In genomic region chr1:167936930-167937708, GRCh38 we compare ENCODE assay signal across 8 cellular contexts. TPM values are rescaled to one million over a fixed set of nuclear protein-coding genes. Genes with fewer than 3 reads are reported as not detected.
A peak's percentile ranks its signal among the peaks of the same experiment; 100 is the strongest.
DNase-seq lines count a peak whose midpoint lies in the region; ATAC-seq and TF ChIP-seq lines count a peak whose summit lies in the region.

MPC2 (minus strand) TSS chr1:167937072; CDS start chr1:167935841, 1,231 bp downstream.

- peaks cover 50% of the 10 kb centered on the region for H3K36me3 Mint-ChIP-seq in Calu3 (ENCODE audit: insufficient read depth, unreplicated experiment)
- peaks cover 2% of the 10 kb centered on the region for H3K36me3 Mint-ChIP-seq in activated naive CD4-positive, alpha-beta T cell treated with anti-CD3 and anti-CD28 coated beads, Interleukin-2, amount 10 ng/mL, durations not matched to agents 7 days and 5 days

- intact Hi-C loops in Calu3 (cut with micrococcal nuclease; ENCODE audit: unreplicated experiment), result loop anchor here (5.0 kb wide), 1 partner anchor 215 kb away; the partner anchor contains the start of gene MPZL1

- no TSS peak for BruUV-seq in Calu3 (replicated peaks; lab: Mats Ljungman, UMichigan)

- peak within 1 kb of the TSS; percentile 97 for H3K27ac Mint-ChIP-seq in Calu3 (ENCODE audit: unreplicated experiment)
- H3K27ac Mint-ChIP-seq in activated naive CD4-positive, alpha-beta T cell treated with anti-CD3 and anti-CD28 coated beads, Interleukin-2, amount 10 ng/mL, durations not matched to agents 7 days and 5 days, result peak within 1 kb of the TSS; percentile 92

- DNase-seq in Calu3 (peak; percentile 69), Kasumi-1 (lab: John Stamatoyannopoulos, UW) (peak; percentile 81 to 84), SHP77 treated with DMSO at 0.1 percent for 48 hours (lab: John Stamatoyannopoulos, UW) (peak; percentile 67), germinal center (ENCODE audit: low spot score) (peak; percentile 76), occipital lobe (lab: John Stamatoyannopoulos, UW) (peak; percentile 33), suprapubic skin (ENCODE audit: low spot score in 2 of 2) (peak; percentile 80 to 87)
- peak; percentile 80 for DNase-seq in activated naive CD4-positive, alpha-beta T cell treated with anti-CD3 and anti-CD28 coated beads, Interleukin-2, amount 10 ng/mL, durations not matched to agents 7 days and 5 days

- no peak for TF ChIP-seq POLR2A in suprapubic skin (IDR thresholded peaks at IDR 0.05)

- peaks cover 2% of the 10 kb centered on the region for H3K36me3 ChIP-seq in suprapubic skin

- peak within 1 kb of the TSS; percentile 95 for H3K27ac ChIP-seq in suprapubic skin

- CTCF ChIA-PET in Calu3 (lab: Charles Lee), result interaction anchor here (0.6 to 2.8 kb wide), 3 partner anchors 9 to 222 kb away, joined by 3 to 14 read pairs (median 5); no protein-coding TSS in a partner anchor
- CTCF ChIA-PET in activated naive CD4-positive, alpha-beta T cell treated with anti-CD3 and anti-CD28 coated beads, Interleukin-2, amount 10 ng/mL, durations not matched to agents 7 days and 5 days (lab: Charles Lee), result interaction anchor here (0.6 to 3.2 kb wide), 3 partner anchors 8 to 145 kb away, joined by 3 to 16 read pairs (median 3); no protein-coding TSS in a partner anchor

- H3K27me3 Mint-ChIP-seq in Calu3 (ENCODE audit: unreplicated experiment), result no peaks in the 10 kb centered on the region
- H3K27me3 Mint-ChIP-seq in activated naive CD4-positive, alpha-beta T cell treated with anti-CD3 and anti-CD28 coated beads, Interleukin-2, amount 10 ng/mL, durations not matched to agents 7 days and 5 days, result no peaks in the 10 kb centered on the region

- H3K9me3 Mint-ChIP-seq in Calu3 (ENCODE audit: low read depth, unreplicated experiment), result no peaks in the 10 kb centered on the region
- no peaks in the 10 kb centered on the region for H3K9me3 Mint-ChIP-seq in activated naive CD4-positive, alpha-beta T cell treated with anti-CD3 and anti-CD28 coated beads, Interleukin-2, amount 10 ng/mL, durations not matched to agents 7 days and 5 days

- H3K9me3 ChIP-seq in suprapubic skin, result no peaks in the 10 kb centered on the region

- H3K4me3 ChIP-seq in suprapubic skin, result peak within 1 kb of the TSS; percentile 86

- ATAC-seq in GM21619 (IDR thresholded peaks at IDR 0.05; ENCODE audit: unreplicated experiment), result peak; percentile 8

- peaks cover 30% of the 10 kb centered on the region for H3K4me1 Mint-ChIP-seq in Calu3 (ENCODE audit: low read depth, unreplicated experiment)
- H3K4me1 Mint-ChIP-seq in activated naive CD4-positive, alpha-beta T cell treated with anti-CD3 and anti-CD28 coated beads, Interleukin-2, amount 10 ng/mL, durations not matched to agents 7 days and 5 days, result peaks cover 31% of the 10 kb centered on the region

- no peak for TF ChIP-seq EP300 in suprapubic skin (IDR thresholded peaks at IDR 0.05)

- H3K4me3 Mint-ChIP-seq in Calu3 (ENCODE audit: low read depth, unreplicated experiment), result peak within 1 kb of the TSS; percentile 91
- peak within 1 kb of the TSS; percentile 81 for H3K4me3 Mint-ChIP-seq in activated naive CD4-positive, alpha-beta T cell treated with anti-CD3 and anti-CD28 coated beads, Interleukin-2, amount 10 ng/mL, durations not matched to agents 7 days and 5 days

- TF ChIP-seq CTCF in Calu3 (IDR thresholded peaks at IDR 0.05; ENCODE audit: unreplicated experiment) (no peak), suprapubic skin (IDR thresholded peaks at IDR 0.05) (no peak)

- H3K4me1 ChIP-seq in suprapubic skin, result peaks cover 42% of the 10 kb centered on the region

- WGBS in suprapubic skin, result 0% methylated on average over 37 of the region's 51 CpGs

- no peaks in the 10 kb centered on the region for H3K27me3 ChIP-seq in suprapubic skin

RNA-seq across cellular contexts. Expression of gene MPC2, which starts in this region (rescaled TPM):
- total RNA-seq in Calu3 (2022) (124 and 126 TPM in 2 replicates), occipital lobe (53.2 TPM), suprapubic skin (10 to 100 TPM; 16.5 to 47.3 (median 34.4) TPM)

Comparison
In these comparisons a context has a peak if more than half of its experiments do, and no peak if none do; other contexts are left out.
1. Peak in every context shown above with its lines: DNase-seq, ATAC-seq, H3K4me3 ChIP-seq and H3K27ac ChIP-seq.
2. DNase-seq: peak in every context shown above with its lines; median percentile 84 in suprapubic skin; 82 in Kasumi-1; 80 in activated naive CD4-positive, alpha-beta T cell treated with anti-CD3 and anti-CD28 coated beads, Interleukin-2, amount 10 ng/mL, durations not matched to agents 7 days and 5 days; 76 in germinal center; 69 in Calu3; 67 in SHP77 treated with DMSO at 0.1 percent for 48 hours; 33 in occipital lobe.